ENCODE assay signal across 13 cellular contexts in the genomic region with DNA sequence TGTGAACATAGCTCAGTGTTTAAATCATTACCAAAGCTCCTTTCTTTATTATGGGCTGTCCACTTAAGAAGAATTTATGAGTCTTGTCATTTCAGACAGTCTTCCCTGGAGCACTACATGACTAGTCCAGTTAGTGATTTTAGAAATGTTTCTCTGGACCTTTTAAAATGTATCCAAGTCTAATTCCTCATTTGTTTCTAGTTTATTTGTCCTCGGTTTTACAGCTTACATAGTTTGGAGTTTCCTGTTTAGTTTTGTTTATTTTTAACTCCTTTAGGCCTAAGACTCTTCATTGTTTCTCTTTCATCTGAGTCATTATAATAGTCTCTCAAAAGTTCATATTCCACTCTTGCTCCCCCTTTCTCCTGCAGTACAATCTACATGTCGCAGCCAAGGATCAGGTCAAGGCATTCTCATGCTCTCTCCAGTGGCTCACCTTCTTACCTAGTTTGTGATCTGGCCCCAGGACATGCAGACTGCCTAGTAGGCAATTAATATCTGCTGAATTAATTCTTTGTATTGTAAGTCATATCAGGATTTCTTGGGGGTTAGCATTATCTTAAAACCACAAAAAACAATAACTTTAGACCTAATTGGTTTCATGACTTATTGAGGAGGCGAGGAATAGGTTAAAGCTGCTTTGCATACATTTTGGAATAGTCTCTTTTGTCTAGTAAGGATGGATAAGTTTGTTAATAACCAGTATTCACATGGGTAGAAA.
DNase-seq lines count a peak whose midpoint lies in the region; ATAC-seq, FAIRE-seq and TF ChIP-seq lines count a peak whose summit lies in the region.
"Had no signal": no experiment of that assay in that cellular context is flagged by ENCODE, and none has a peak within 500 bp of the region (broad histone marks: within the 10 kb centered on the region; RNA-seq: fewer than 3 reads in every experiment).

No MANE protein-coding gene starts in this region.

- H3K36me3 ChIP-seq in BJ (ENCODE audit: control insufficient read depth, insufficient read depth, low read length) (no peaks in the 10 kb centered on the region), K562 (ENCODE audit: control insufficient read depth, insufficient read depth, low read length) (peaks cover 8% of the 10 kb centered on the region; the same call in 1 of the 3 replicates), right atrium auricular region (no peaks in the 10 kb centered on the region), osteoblast (ENCODE audit: insufficient read depth, low read length) (no peaks in the 10 kb centered on the region)
- H3K36me3 ChIP-seq: BE2C, neutrophil had no signal

- no peak overlapping the region for H3K9ac ChIP-seq in K562 (ENCODE audit: insufficient read depth in 1 of 2, low read depth in 2 of 2, low read length in 2 of 2)

- CTCF ChIA-PET in BJ (lab: Yijun Ruan, JAX) (interaction anchor here (1.1 to 1.4 kb wide), 2 partner anchors 17 to 28 kb away, joined by 3 to 5 read pairs; no protein-coding TSS in a partner anchor), HEK293T (lab: Yijun Ruan, JAX) (interaction anchor here (0.8 kb wide), 1 partner anchor 37 kb away, joined by 3 read pairs; no protein-coding TSS in a partner anchor), K562 (lab: Yijun Ruan, JAX; ENCODE audit: low intra/inter-chr PET ratio) (no interaction called here)

- no peak for TF ChIP-seq EP300 in K562 (IDR thresholded peaks at IDR 0.05; ENCODE audit: low read length)

- POLR2A ChIA-PET in BJ (lab: Charles Lee): interaction anchor here (0.6 kb wide), 2 partner anchors 77 to 207 kb away, joined by 3 read pairs; no protein-coding TSS in a partner anchor
- POLR2A ChIA-PET in HEK293T (lab: Yijun Ruan, JAX): no interaction called here
- POLR2A ChIA-PET in K562 (lab: Yijun Ruan, JAX): interaction anchor here (0.6 kb wide), 1 partner anchor 1057 kb away, joined by 4 read pairs; no protein-coding TSS in a partner anchor

- TF ChIP-seq POLR2A in K562 (conservative IDR thresholded peaks at IDR 0.05): no peak

- peak; percentile 48 for DNase-seq in BJ (ENCODE audit: low read depth)
- DNase-seq in HEK293T (ENCODE audit: extremely low spot score): no peak
- DNase-seq in K562 (ENCODE audit: extremely low read depth in 1 of 4, low spot score in 3 of 4): peak in 1 of 4 experiments; percentile 58
- DNase-seq in kidney glomerular epithelial cell (lab: John Stamatoyannopoulos, UW): peak; percentile 35
- no peak for DNase-seq in medulla oblongata (ENCODE audit: extremely low spot score)
- DNase-seq in right atrium auricular region (ENCODE audit: low spot score): no peak
- no peak for DNase-seq in osteoblast (ENCODE audit: insufficient read length, low spot score, missing footprints)
- DNase-seq: activated CD4-positive, alpha-beta T cell treated with anti-CD3 and anti-CD28 coated beads for 36 hours; BE2C; NCI-H2171; stimulated activated CD4-positive, alpha-beta T cell treated with anti-CD3 and anti-CD28 coated beads, Interleukin-15, amount 100 ng/mL, for 24 hours had no signal

- H3K9me1 ChIP-seq in K562 (ENCODE audit: control insufficient read depth, insufficient read depth, low read length): no peaks in the 10 kb centered on the region

- TF ChIP-seq CTCF in BJ (IDR thresholded peaks at IDR 0.05; ENCODE audit: insufficient read depth, low read depth, low read length) (peak; percentile 19; the same call in 1 of the 2 replicates), K562 (IDR thresholded peaks at IDR 0.05 in 2 of 3, conservative IDR thresholded peaks at IDR 0.05 in 1 of 3; ENCODE audit: insufficient read depth in 2 of 3, low read depth in 1 of 3, low read length in 3 of 3) (no peak), right atrium auricular region (IDR thresholded peaks at IDR 0.05) (no peak), osteoblast (IDR thresholded peaks at IDR 0.05; ENCODE audit: extremely low read depth, low read depth, low read length) (no peak)

- intact Hi-C loops in K562 (cut with micrococcal nuclease): no loop called here

- no TSS peak for BruUV-seq in K562 (replicated peaks; lab: Mats Ljungman, UMichigan)

- H3K4me2 ChIP-seq in K562 (ENCODE audit: insufficient read depth, low read length): no peak overlapping the region
- no peak overlapping the region for H3K4me2 ChIP-seq in osteoblast (ENCODE audit: insufficient read depth, low read length)

- FAIRE-seq in K562 (lab: Jason Lieb, UNC): peak; percentile 19

- H3K79me2 ChIP-seq in K562 (ENCODE audit: control insufficient read depth, insufficient read depth, low read length): peaks cover 22% of the 10 kb centered on the region
- peaks cover 25% of the 10 kb centered on the region for H3K79me2 ChIP-seq in osteoblast (ENCODE audit: insufficient read depth, low read length)

- H3K9me3 ChIP-seq in K562 (replicated peaks; ENCODE audit: control insufficient read depth, insufficient read depth, low read depth, low read length): no peaks in the 10 kb centered on the region
- no peaks in the 10 kb centered on the region for H3K9me3 ChIP-seq in right atrium auricular region
- no peaks in the 10 kb centered on the region for H3K9me3 ChIP-seq in osteoblast (ENCODE audit: low read depth, low read length)
- H3K9me3 ChIP-seq: BE2C, neutrophil had no signal

- 22% methylated on average over 3 of the region's 3 CpGs for WGBS in K562 (ENCODE audit: insufficient coverage, low coverage, missing lambda C conversion rate)

- in situ Hi-C loops in K562 (cut with MboI): no loop called here

- peaks cover 8 to 21% of the 10 kb centered on the region in 2 experiments for H3K4me1 ChIP-seq in K562 (replicated peaks in 1 of 2; ENCODE audit: control insufficient read depth in 2 of 2, insufficient read depth in 2 of 2, low read length in 2 of 2)
- H3K4me1 ChIP-seq in right atrium auricular region: peaks cover 0 to 15% of the 10 kb centered on the region in 2 donors
- peaks cover 13% of the 10 kb centered on the region for H3K4me1 ChIP-seq in osteoblast (ENCODE audit: insufficient read depth, low read length)
- H3K4me1 ChIP-seq: BE2C had no signal

- no peak overlapping the region for H2AFZ ChIP-seq in K562 (ENCODE audit: low read depth, low read length)
- H2AFZ ChIP-seq in osteoblast (ENCODE audit: low read length): no peak overlapping the region

- TF ChIP-seq RAD21 in K562 (CRISPR knock-in tag; conservative IDR thresholded peaks at IDR 0.05 in 1 of 2, IDR thresholded peaks at IDR 0.05 in 1 of 2): no peak

- H4K20me1 ChIP-seq in K562 (replicated peaks; ENCODE audit: control insufficient read depth, insufficient read depth, low read length) (no peaks in the 10 kb centered on the region; the same call in 1 of the 2 replicates), osteoblast (ENCODE audit: insufficient read depth, low read length) (peaks cover 15% of the 10 kb centered on the region)

- H3K4me3 ChIP-seq in BJ (ENCODE audit: low read depth, low read length) (no peak overlapping the region), K562 (no peak overlapping the region), right atrium auricular region (no peak overlapping the region), osteoblast (ENCODE audit: insufficient read depth, low read length) (no peak overlapping the region)

- H3K27ac ChIP-seq in K562 (ENCODE audit: extremely low read depth, low read depth, low read length) (no peak overlapping the region; the same call in 2 of the 3 replicates), right atrium auricular region (no peak overlapping the region), osteoblast (ENCODE audit: low read depth, low read length) (no peak overlapping the region)
- H3K27ac ChIP-seq: neutrophil had no signal

- ATAC-seq in K562 (peak; percentile 73), GM18868 (IDR thresholded peaks at IDR 0.05; ENCODE audit: unreplicated experiment) (no peak)

- H3K27me3 ChIP-seq in BJ (ENCODE audit: control insufficient read depth, insufficient read depth, low read length): no peaks in the 10 kb centered on the region
- no peaks in the 10 kb centered on the region for H3K27me3 ChIP-seq in K562 (ENCODE audit: control insufficient read depth in 2 of 2, insufficient read depth in 2 of 2, low read length in 2 of 2)
- H3K27me3 ChIP-seq in right atrium auricular region: no peaks in the 10 kb centered on the region
- no peaks in the 10 kb centered on the region for H3K27me3 ChIP-seq in osteoblast (ENCODE audit: insufficient read depth, low read length)
- H3K27me3 ChIP-seq: BE2C, neutrophil had no signal

TF ChIP-seq in HEK293T, 16 proteins besides CTCF, POLR2A, EP300 and RAD21:
- TF ChIP-seq FOXA1 (IDR thresholded peaks at IDR 0.05) (no peak), ARNT (IDR thresholded peaks at IDR 0.05) (no peak), HDGF (IDR thresholded peaks at IDR 0.05; ENCODE audit: borderline replicate concordance) (no peak)
- TF ChIP-seq, protein P1, sequence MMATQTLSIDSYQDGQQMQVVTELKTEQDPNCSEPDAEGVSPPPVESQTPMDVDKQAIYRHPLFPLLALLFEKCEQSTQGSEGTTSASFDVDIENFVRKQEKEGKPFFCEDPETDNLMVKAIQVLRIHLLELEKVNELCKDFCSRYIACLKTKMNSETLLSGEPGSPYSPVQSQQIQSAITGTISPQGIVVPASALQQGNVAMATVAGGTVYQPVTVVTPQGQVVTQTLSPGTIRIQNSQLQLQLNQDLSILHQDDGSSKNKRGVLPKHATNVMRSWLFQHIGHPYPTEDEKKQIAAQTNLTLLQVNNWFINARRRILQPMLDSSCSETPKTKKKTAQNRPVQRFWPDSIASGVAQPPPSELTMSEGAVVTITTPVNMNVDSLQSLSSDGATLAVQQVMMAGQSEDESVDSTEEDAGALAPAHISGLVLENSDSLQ (IDR thresholded peaks at IDR 0.05): peak; percentile 71
TF ChIP-seq in HEK293T: peak in this region for 1.

TF ChIP-seq in K562, 482 proteins besides CTCF, POLR2A, EP300 and RAD21 (continues in another document):
- TF ChIP-seq ZNF644 (tag; IDR thresholded peaks at IDR 0.05; ENCODE audit: low read depth): no peak

Comparison
In these comparisons a context has a peak if more than half of its experiments do, and no peak if none do; other contexts are left out.
1. DNase-seq: peak in BJ (single experiment) and kidney glomerular epithelial cell (single experiment); none in HEK293T (single experiment), medulla oblongata (single experiment), right atrium auricular region (single experiment) and osteoblast (single experiment).